Comparison of ENCODE assay signal across 13 cellular contexts in the genomic region with DNA sequence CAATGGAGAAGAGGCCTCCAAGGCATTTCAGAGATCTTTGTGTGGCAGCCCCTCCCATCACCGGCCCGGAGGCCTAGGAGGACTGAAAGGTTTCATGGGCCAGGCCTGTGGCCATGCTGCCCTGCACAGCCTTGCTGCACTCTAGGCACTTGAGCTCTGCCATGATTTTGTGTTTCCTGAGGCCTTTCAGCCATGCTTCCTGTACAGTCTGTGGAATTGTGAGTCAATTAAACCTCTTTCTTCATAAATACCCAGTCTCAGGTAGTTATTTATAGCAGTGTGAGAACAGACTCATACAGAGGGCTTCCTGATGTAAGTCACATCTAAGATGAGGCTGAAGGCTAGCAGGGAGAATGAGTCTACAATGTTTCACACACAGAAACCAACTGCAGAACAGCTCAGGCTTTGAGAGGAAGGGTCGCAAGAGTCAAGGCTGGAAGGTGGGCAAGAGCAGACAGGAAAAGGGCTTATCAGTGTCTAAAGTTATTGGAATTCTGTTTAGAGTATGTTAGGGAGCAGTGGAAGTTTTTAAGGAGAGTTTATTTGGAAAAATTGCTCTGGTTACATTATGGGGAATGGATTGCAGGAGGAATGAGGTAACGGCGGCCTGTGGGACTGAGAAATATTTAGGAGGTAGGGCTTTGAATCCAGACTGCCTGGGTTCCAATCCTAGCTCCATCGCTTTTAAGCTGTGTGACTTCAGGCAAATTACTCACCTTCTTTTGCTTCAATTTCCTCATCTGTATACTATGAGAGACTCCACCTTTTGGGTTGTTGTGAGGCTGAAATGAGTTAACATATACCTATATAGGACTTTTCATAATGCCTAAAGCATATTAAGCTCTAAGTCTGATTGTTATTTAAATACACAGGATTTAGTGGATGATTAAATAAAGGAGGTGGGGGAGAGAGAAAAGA.
DNase-seq lines count a peak whose midpoint lies in the region; ATAC-seq, FAIRE-seq and TF ChIP-seq lines count a peak whose summit lies in the region.
"Had no signal": no experiment of that assay in that cellular context is flagged by ENCODE, and none has a peak within 500 bp of the region (broad histone marks: within the 10 kb centered on the region; RNA-seq: fewer than 3 reads in every experiment).

No MANE protein-coding gene starts in this region.

- no peak overlapping the region for H3K4me2 ChIP-seq in keratinocyte (ENCODE audit: control insufficient read depth, extremely low read depth, insufficient read depth, low read depth, low read length)

- H3K9ac ChIP-seq in keratinocyte (ENCODE audit: control insufficient read depth, extremely low read depth, insufficient read depth, low read length), result no peak overlapping the region

- intact Hi-C loops in vagina (cut with DNase I), result no loop called here

- H3K4me1 ChIP-seq in RWPE2 (ENCODE audit: insufficient read depth, poor library complexity, severe bottlenecking) (peaks cover 9% of the 10 kb centered on the region), keratinocyte (ENCODE audit: control insufficient read depth, extremely low read depth, insufficient read depth, low read length) (peaks cover 26% of the 10 kb centered on the region), Peyer's patch (peaks cover 0 to 4% (median 0%) of the 10 kb centered on the region in 4 donors), vagina (no peaks in the 10 kb centered on the region)

- DNase-seq in AG10803 (ENCODE audit: low read depth), result peak; percentile 36
- DNase-seq in RWPE2 (ENCODE audit: low spot score), result no peak
- DNase-seq in keratinocyte (ENCODE audit: low read depth, low spot score), result no peak
- no peak for DNase-seq in Peyer's patch
- no peak for DNase-seq in vagina (ENCODE audit: extremely low spot score in 2 of 2)
- DNase-seq in GM13977 (ENCODE audit: low spot score), result no peak
- DNase-seq: activated CD4-positive, alpha-beta memory T cell treated with anti-CD3 and anti-CD28 coated beads for 36 hours; CD8-positive, alpha-beta memory T cell; effector memory CD4-positive, alpha-beta T cell; NCI-H1048; NCI-H69 had no signal

- TF ChIP-seq CTCF in AG10803 (conservative IDR thresholded peaks at IDR 0.05; ENCODE audit: low read length), result no peak
- no peak for TF ChIP-seq CTCF in RWPE2 (IDR thresholded peaks at IDR 0.05; ENCODE audit: poor library complexity, severe bottlenecking)
- no peak for TF ChIP-seq CTCF in keratinocyte (optimal IDR thresholded peaks at IDR 0.05 in 1 of 3, IDR thresholded peaks at IDR 0.05 in 1 of 3, conservative IDR thresholded peaks at IDR 0.05 in 1 of 3; ENCODE audit: extremely low read depth in 1 of 3, insufficient read depth in 2 of 3, low read length in 3 of 3)
- no peak for TF ChIP-seq CTCF in Peyer's patch (IDR thresholded peaks at IDR 0.05)
- no peak for TF ChIP-seq CTCF in vagina (IDR thresholded peaks at IDR 0.05)
- no peak for TF ChIP-seq CTCF in GM13977 (IDR thresholded peaks at IDR 0.05; ENCODE audit: extremely low read depth, insufficient read depth, missing control alignments)

- dilution Hi-C loops in keratinocyte (cut with MboI; ENCODE audit: extremely low pct_ligation_motif_present, low sequenced_read_pairs), result no loop called here

- TF ChIP-seq POLR2A in Peyer's patch (IDR thresholded peaks at IDR 0.05) (no peak), vagina (IDR thresholded peaks at IDR 0.05) (no peak)

- FAIRE-seq in keratinocyte (lab: Jason Lieb, UNC), result no peak

- H3K36me3 ChIP-seq in RWPE2 (ENCODE audit: low read depth) (no peaks in the 10 kb centered on the region), keratinocyte (ENCODE audit: control insufficient read depth in 2 of 2, extremely low read depth in 1 of 2, insufficient read depth in 2 of 2, low read length in 2 of 2) (no peaks in the 10 kb centered on the region), Peyer's patch (no peaks in the 10 kb centered on the region), vagina (no peaks in the 10 kb centered on the region)

- H3K79me2 ChIP-seq in keratinocyte (ENCODE audit: control insufficient read depth, insufficient read depth, low read length), result no peaks in the 10 kb centered on the region

- no peaks in the 10 kb centered on the region for H3K9me1 ChIP-seq in keratinocyte (ENCODE audit: control insufficient read depth, extremely low read depth, insufficient read depth, low read length)

- ATAC-seq in GM18868 (IDR thresholded peaks at IDR 0.05; ENCODE audit: unreplicated experiment), result peak; percentile 30
- ATAC-seq in RWPE2 (ENCODE audit: low read depth), result peak; percentile 12; the same call in 1 of the 3 replicates
- ATAC-seq in HG02763 (IDR thresholded peaks at IDR 0.05; ENCODE audit: unreplicated experiment), result no peak

- H2AFZ ChIP-seq in keratinocyte (ENCODE audit: control insufficient read depth, low read length), result peak overlapping the region; percentile 32

- H3K27me3 ChIP-seq in RWPE2 (ENCODE audit: insufficient read depth, poor library complexity, severe bottlenecking) (no peaks in the 10 kb centered on the region), keratinocyte (ENCODE audit: control insufficient read depth, extremely low read depth, insufficient read depth, low read length) (no peaks in the 10 kb centered on the region), Peyer's patch (no peaks in the 10 kb centered on the region), vagina (no peaks in the 10 kb centered on the region)

- H3K9me3 ChIP-seq in RWPE2 (ENCODE audit: severe bottlenecking) (no peaks in the 10 kb centered on the region), keratinocyte (ENCODE audit: control insufficient read depth, low read depth, low read length) (no peaks in the 10 kb centered on the region), Peyer's patch (no peaks in the 10 kb centered on the region), vagina (no peaks in the 10 kb centered on the region)

- in situ Hi-C loops in GM13977 (cut with MboI; ENCODE audit: low pct_unique_long_range_greater_than_20kb, low sequenced_read_pairs, unreplicated experiment), result no loop called here

- H3K27ac ChIP-seq in RWPE2 (ENCODE audit: poor library complexity, severe bottlenecking) (peak overlapping the region; percentile 9), keratinocyte (ENCODE audit: control insufficient read depth, insufficient read depth, low read length) (peak overlapping the region; percentile 33), Peyer's patch (peak overlapping the region in 1 of 4 donors; percentile 69), vagina (no peak overlapping the region)

- H4K20me1 ChIP-seq in keratinocyte (ENCODE audit: control insufficient read depth, extremely low read depth, insufficient read depth, low read length), result no peaks in the 10 kb centered on the region

- H3K4me3 ChIP-seq in AG10803 (ENCODE audit: low read length) (no peak overlapping the region), RWPE2 (ENCODE audit: severe bottlenecking) (no peak overlapping the region), keratinocyte (ENCODE audit: control insufficient read depth in 2 of 3, extremely low read depth in 1 of 3, insufficient read depth in 2 of 3, low read depth in 1 of 3, low read length in 3 of 3) (no peak overlapping the region), Peyer's patch (no peak overlapping the region), vagina (no peak overlapping the region)
